13 cellular contexts compared by ENCODE assay signal in genomic region chr4:100962698-100963097, GRCh38.
DNase-seq lines count a peak whose midpoint lies in the region; ATAC-seq lines count a peak whose summit lies in the region.
"Had no signal": no experiment of that assay in that cellular context is flagged by ENCODE, and none has a peak within 500 bp of the region (broad histone marks: within the 10 kb centered on the region; RNA-seq: fewer than 3 reads in every experiment).

No MANE protein-coding gene starts in this region.

- peak; percentile 9 for DNase-seq in NCI-H2171 (lab: John Stamatoyannopoulos, UW)
- no peak for DNase-seq in NCI-H1436 (lab: John Stamatoyannopoulos, UW)
- DNase-seq in NCI-H1105 (lab: John Stamatoyannopoulos, UW), result no peak
- DNase-seq: KBM-7, MV-4-11, NCI-H2081 treated with DMSO at 0.1 percent for 48 hours, SHP77 treated with DMSO at 0.1 percent for 48 hours, sigmoid colon, stomach had no signal

- ATAC-seq in GM18517 (IDR thresholded peaks at IDR 0.05; ENCODE audit: unreplicated experiment) (peak; percentile 85), GM19468 (IDR thresholded peaks at IDR 0.05; ENCODE audit: extremely low read depth, unreplicated experiment) (peak; percentile 54), HG02885 (IDR thresholded peaks at IDR 0.05; ENCODE audit: poor library complexity, unreplicated experiment) (peak; percentile 67), GM21447 (IDR thresholded peaks at IDR 0.05; ENCODE audit: unreplicated experiment) (no peak)
